In genomic region chr11:17585911-17586695, GRCh38 we compare ENCODE assay signal across 26 cellular contexts. TPM values are rescaled to one million over a fixed set of nuclear protein-coding genes. Genes with fewer than 3 reads are reported as not detected.
"Had no signal": no experiment of that assay in that cellular context is flagged by ENCODE, and none has a peak within 500 bp of the region (broad histone marks: within the 10 kb centered on the region; RNA-seq: fewer than 3 reads in every experiment).

No MANE protein-coding gene starts in this region.

- H3K36me3 Mint-ChIP-seq: activated naive CD8-positive, alpha-beta T cell; naive B cell; neural progenitor cell had no signal

- ATAC-seq: heart left ventricle; left colon; lower lobe of right lung; stimulated activated naive CD8-positive, alpha-beta T cell treated with anti-CD3 and anti-CD28 coated beads, Interleukin-15, Interleukin-2, amounts not matched to agents 100 U/mL and 50 U/mL, for 24 hours had no signal

- H3K4me3 Mint-ChIP-seq: activated CD4-positive, alpha-beta T cell treated with anti-CD3 and anti-CD28 coated beads, Interleukin-2, amount 10 ng/mL, durations not matched to agents 7 days and 5 days; activated naive CD8-positive, alpha-beta T cell; naive B cell; neural progenitor cell had no signal

- H3K36me3 ChIP-seq: adrenal gland, ascending aorta, brain microvascular endothelial cell, heart left ventricle, lower lobe of right lung, neural progenitor cell, ovary, prostate gland, tibial artery had no signal

- H3K4me1 ChIP-seq: adrenal gland, ascending aorta, heart left ventricle, lower lobe of right lung, neural progenitor cell, prostate gland, tibial artery had no signal

- H3K27ac ChIP-seq: adrenal gland, ascending aorta, brain microvascular endothelial cell, dorsolateral prefrontal cortex, epithelial cell of prostate, heart left ventricle, lower lobe of right lung, neural progenitor cell, ovary, prostate gland, tibial artery had no signal

- H3K27me3 ChIP-seq: adrenal gland, ascending aorta, brain microvascular endothelial cell, heart left ventricle, ovary had no signal

- H3K27ac Mint-ChIP-seq: activated CD4-positive, alpha-beta T cell treated with anti-CD3 and anti-CD28 coated beads, Interleukin-2, amount 10 ng/mL, durations not matched to agents 7 days and 5 days; activated naive CD8-positive, alpha-beta T cell; naive B cell; neural progenitor cell had no signal

- H3K9me3 ChIP-seq: adrenal gland, ascending aorta, lower lobe of right lung, ovary, prostate gland, tibial artery had no signal

- H3K4me3 ChIP-seq: adrenal gland, ascending aorta, dorsolateral prefrontal cortex, heart left ventricle, lower lobe of right lung, neural progenitor cell, ovary, prostate gland, tibial artery had no signal

- DNase-seq: activated CD4-positive, alpha-beta T cell treated with anti-CD3 and anti-CD28 coated beads, Interleukin-2, amount 10 ng/mL, durations not matched to agents 7 days and 5 days; activated CD4-positive, CD25-positive, alpha-beta regulatory T cell treated with anti-CD3 and anti-CD28 coated beads, Interleukin-2, amount 50 U/mL, for 72 hours; activated naive CD4-positive, alpha-beta T cell; brain microvascular endothelial cell; central memory CD4-positive, alpha-beta T cell; left colon; lower lobe of right lung; mesendoderm; naive B cell; ovary; stimulated activated CD4-positive, alpha-beta T cell treated with anti-CD3 and anti-CD28 coated beads, Interleukin-4, amount 100 ng/mL, for 24 hours; stimulated activated naive CD8-positive, alpha-beta T cell treated with anti-CD3 and anti-CD28 coated beads, Interleukin-15, Interleukin-2, amounts not matched to agents 100 U/mL and 50 U/mL, for 24 hours; SW 1271; T-helper 2 cell; tibial artery had no signal

- H3K4me1 Mint-ChIP-seq: activated CD4-positive, alpha-beta T cell treated with anti-CD3 and anti-CD28 coated beads, Interleukin-2, amount 10 ng/mL, durations not matched to agents 7 days and 5 days; naive B cell; neural progenitor cell had no signal

RNA-seq across cellular contexts. Expression of gene OTOG, which starts 39.0 kb away (rescaled TPM):
- total RNA-seq: activated CD4-positive, alpha-beta T cell treated with anti-CD3 and anti-CD28 coated beads, Interleukin-2, amount 10 ng/mL, durations not matched to agents 7 days and 5 days; activated CD8-positive, alpha-beta memory T cell treated with anti-CD3 and anti-CD28 coated beads for 36 hours; adrenal gland; ascending aorta; fibroblast of villous mesenchyme; heart left ventricle; left colon; lower lobe of right lung; ovary; subcutaneous adipose tissue had no signal

RNA-seq across cellular contexts. Expression of gene USH1C, which starts 41.9 kb away (rescaled TPM):
- total RNA-seq: activated CD4-positive, alpha-beta T cell treated with anti-CD3 and anti-CD28 coated beads, Interleukin-2, amount 10 ng/mL, durations not matched to agents 7 days and 5 days; activated CD8-positive, alpha-beta memory T cell treated with anti-CD3 and anti-CD28 coated beads for 36 hours; ascending aorta; fibroblast of villous mesenchyme; prostate gland had no signal
